ENCODE assay signal across 9 cellular contexts in genomic region chr1:204480515-204480914, GRCh38. TPM values are rescaled to one million over a fixed set of nuclear protein-coding genes. Genes with fewer than 3 reads are reported as not detected.
DNase-seq lines count a peak whose midpoint lies in the region; ATAC-seq and TF ChIP-seq lines count a peak whose summit lies in the region.
"Had no signal": no experiment of that assay in that cellular context is flagged by ENCODE, and none has a peak within 500 bp of the region (broad histone marks: within the 10 kb centered on the region; RNA-seq: fewer than 3 reads in every experiment).

No MANE protein-coding gene starts in this region.

- no peaks in the 10 kb centered on the region for H3K9me3 ChIP-seq in mucosa of descending colon

- peaks cover 58% of the 10 kb centered on the region for H3K4me1 ChIP-seq in mucosa of descending colon (ENCODE audit: low read depth)

- peaks cover 69% of the 10 kb centered on the region for H3K4me1 Mint-ChIP-seq in activated T-helper 1 cell treated with anti-CD3 and anti-CD28 coated beads, Interleukin-12 subunit alpha, Interleukin-12 subunit beta, Interleukin-2, Interleukin-4 antibody, amounts not matched to agents 30 ng/mL and 10 ng/mL and 1 ng/mL, durations not matched to agents 14 hours and 24 hours and 36 hours (ENCODE audit: low read depth)

- H3K36me3 Mint-ChIP-seq in activated T-helper 1 cell treated with anti-CD3 and anti-CD28 coated beads, Interleukin-12 subunit alpha, Interleukin-12 subunit beta, Interleukin-2, Interleukin-4 antibody, amounts not matched to agents 30 ng/mL and 10 ng/mL and 1 ng/mL, durations not matched to agents 14 hours and 24 hours and 36 hours (ENCODE audit: low read depth) = peaks cover 3% of the 10 kb centered on the region

- no peaks in the 10 kb centered on the region for H3K9me3 Mint-ChIP-seq in activated T-helper 1 cell treated with anti-CD3 and anti-CD28 coated beads, Interleukin-12 subunit alpha, Interleukin-12 subunit beta, Interleukin-2, Interleukin-4 antibody, amounts not matched to agents 30 ng/mL and 10 ng/mL and 1 ng/mL, durations not matched to agents 14 hours and 24 hours and 36 hours

- ATAC-seq in GM21360 (IDR thresholded peaks at IDR 0.05; ENCODE audit: unreplicated experiment) (peak; percentile 71), mucosa of descending colon (peak; percentile 6)

- TF ChIP-seq EP300 in Ishikawa (IDR thresholded peaks at IDR 0.05; ENCODE audit: borderline replicate concordance) = no peak

- H3K4me3 Mint-ChIP-seq in activated T-helper 1 cell treated with anti-CD3 and anti-CD28 coated beads, Interleukin-12 subunit alpha, Interleukin-12 subunit beta, Interleukin-2, Interleukin-4 antibody, amounts not matched to agents 30 ng/mL and 10 ng/mL and 1 ng/mL, durations not matched to agents 14 hours and 24 hours and 36 hours = no peak overlapping the region

- H3K4me3 ChIP-seq in GM12875 (ENCODE audit: low read depth, low read length) = no peak overlapping the region
- H3K4me3 ChIP-seq in mucosa of descending colon = no peak overlapping the region

- intact Hi-C loops in mucosa of descending colon (cut with DNase I, micrococcal nuclease) = no loop called here
- intact Hi-C loops in activated T-helper 1 cell treated with anti-CD3 and anti-CD28 coated beads, Interleukin-12 subunit alpha, Interleukin-12 subunit beta, Interleukin-2, Interleukin-4 antibody, amounts not matched to agents 30 ng/mL and 10 ng/mL and 1 ng/mL, durations not matched to agents 14 hours and 24 hours and 36 hours (cut with micrococcal nuclease) = no loop called here

- H3K27me3 Mint-ChIP-seq in activated T-helper 1 cell treated with anti-CD3 and anti-CD28 coated beads, Interleukin-12 subunit alpha, Interleukin-12 subunit beta, Interleukin-2, Interleukin-4 antibody, amounts not matched to agents 30 ng/mL and 10 ng/mL and 1 ng/mL, durations not matched to agents 14 hours and 24 hours and 36 hours (ENCODE audit: insufficient read depth) = no peaks in the 10 kb centered on the region

- no peak overlapping the region for H3K27ac Mint-ChIP-seq in activated T-helper 1 cell treated with anti-CD3 and anti-CD28 coated beads, Interleukin-12 subunit alpha, Interleukin-12 subunit beta, Interleukin-2, Interleukin-4 antibody, amounts not matched to agents 30 ng/mL and 10 ng/mL and 1 ng/mL, durations not matched to agents 14 hours and 24 hours and 36 hours

- H3K36me3 ChIP-seq in mucosa of descending colon (ENCODE audit: low read depth) = no peaks in the 10 kb centered on the region

- no peak for DNase-seq in mucosa of descending colon
- DNase-seq in activated T-helper 1 cell treated with anti-CD3 and anti-CD28 coated beads, Interleukin-12 subunit alpha, Interleukin-12 subunit beta, Interleukin-2, Interleukin-4 antibody, amounts not matched to agents 30 ng/mL and 10 ng/mL and 1 ng/mL, durations not matched to agents 14 hours and 24 hours and 36 hours (ENCODE audit: low spot score) = no peak
- no peak for DNase-seq in middle frontal gyrus (ENCODE audit: extremely low spot score, low spot score)
- no peak for DNase-seq in islet precursor cell
- no peak for DNase-seq in SW480 (ENCODE audit: low spot score)
- DNase-seq: activated CD4-positive, alpha-beta T cell treated with anti-CD3 and anti-CD28 coated beads, Interleukin-2, amount 50 U/mL, for 1 hour had no signal

- no peak for TF ChIP-seq RAD21 in Ishikawa (IDR thresholded peaks at IDR 0.05; ENCODE audit: low read depth)

- TF ChIP-seq CTCF in GM12875 (IDR thresholded peaks at IDR 0.05; ENCODE audit: borderline replicate concordance, insufficient read depth, low read depth, low read length) (0 out of 2 replicates have a peak, but pooled peaks have one; percentile 27), mucosa of descending colon (IDR thresholded peaks at IDR 0.05) (no peak)

TF ChIP-seq in Ishikawa, 13 proteins besides CTCF, POLR2A, EP300 and RAD21:
- TF ChIP-seq USF1 (IDR thresholded peaks at IDR 0.05) (no peak), EGR1 (IDR thresholded peaks at IDR 0.05) (peak; percentile 13; the same call in 1 of the 2 replicates)

RNA-seq across cellular contexts. Expression of gene PIK3C2B, which starts 14.1 kb away (rescaled TPM):
- 100 to 1,000 TPM in 1 of 3 donors, 10 to 100 TPM in 2; 66.5 to 117 (median 90.4) TPM for total RNA-seq in mucosa of descending colon
- total RNA-seq in activated T-helper 1 cell treated with anti-CD3 and anti-CD28 coated beads, Interleukin-12 subunit alpha, Interleukin-12 subunit beta, Interleukin-2, Interleukin-4 antibody, amounts not matched to agents 30 ng/mL and 10 ng/mL and 1 ng/mL, durations not matched to agents 14 hours and 24 hours and 36 hours = 21.8 and 24.1 TPM in 2 replicates

RNA-seq across cellular contexts. Expression of gene MDM4, which starts 35.7 kb away (rescaled TPM):
- total RNA-seq in mucosa of descending colon = 10 to 100 TPM; 52.9 to 84.2 (median 80.2) TPM
- 75.5 and 80.3 TPM in 2 replicates for total RNA-seq in activated T-helper 1 cell treated with anti-CD3 and anti-CD28 coated beads, Interleukin-12 subunit alpha, Interleukin-12 subunit beta, Interleukin-2, Interleukin-4 antibody, amounts not matched to agents 30 ng/mL and 10 ng/mL and 1 ng/mL, durations not matched to agents 14 hours and 24 hours and 36 hours
